3 cellular contexts compared by ENCODE assay signal in genomic region chr16:79139799-79140198, GRCh38.
"Had no signal": no experiment of that assay in that cellular context is flagged by ENCODE, and none has a peak within 500 bp of the region (broad histone marks: within the 10 kb centered on the region; RNA-seq: fewer than 3 reads in every experiment).

No MANE protein-coding gene starts in this region.

- H3K4me3 ChIP-seq: GM12878 had no signal

- DNase-seq: GDM1, GF-D8 had no signal

- ATAC-seq: GM12878 had no signal
